8 cellular contexts compared by ENCODE assay signal in genomic region chr11:33016654-33017053, GRCh38. TPM values are rescaled to one million over a fixed set of nuclear protein-coding genes. Genes with fewer than 3 reads are reported as not detected.
DNase-seq lines count a peak whose midpoint lies in the region; TF ChIP-seq lines count a peak whose summit lies in the region.

No MANE protein-coding gene starts in this region.

- H3K9me3 Mint-ChIP-seq in Calu3 (ENCODE audit: low read depth, unreplicated experiment) = no peaks in the 10 kb centered on the region

- no peak for TF ChIP-seq CTCF in Calu3 (IDR thresholded peaks at IDR 0.05; ENCODE audit: unreplicated experiment)
- TF ChIP-seq CTCF in RWPE1 (conservative IDR thresholded peaks at IDR 0.05; ENCODE audit: low read depth) = no peak
- TF ChIP-seq CTCF in esophagus squamous epithelium (IDR thresholded peaks at IDR 0.05) = no peak

- H3K4me1 Mint-ChIP-seq in Calu3 (ENCODE audit: low read depth, unreplicated experiment) = no peaks in the 10 kb centered on the region

- H3K36me3 ChIP-seq in esophagus squamous epithelium = no peaks in the 10 kb centered on the region

- no peak for DNase-seq in Calu3
- no peak for DNase-seq in RWPE1 (ENCODE audit: low spot score)
- DNase-seq in esophagus squamous epithelium (lab: John Stamatoyannopoulos, UW) = no peak
- peak; percentile 34 for DNase-seq in pons (ENCODE audit: low spot score)
- no peak for DNase-seq in COR-L47 (lab: John Stamatoyannopoulos, UW)
- DNase-seq in middle frontal gyrus (ENCODE audit: extremely low spot score, low spot score) = no peak
- DNase-seq in NCI-H1417 (lab: John Stamatoyannopoulos, UW) = no peak
- DNase-seq in GDM1 (lab: John Stamatoyannopoulos, UW) = no peak

- POLR2A ChIA-PET in RWPE1 (lab: Yijun Ruan, JAX; ENCODE audit: low non-redundant PET) = no interaction called here

- peak overlapping the region; percentile 63 to 89 (median 71) for H3K4me3 ChIP-seq in esophagus squamous epithelium

- H3K27me3 Mint-ChIP-seq in Calu3 (ENCODE audit: unreplicated experiment) = no peaks in the 10 kb centered on the region

- BruUV-seq in Calu3 (replicated peaks; lab: Mats Ljungman, UMichigan) = no TSS peak

- peak overlapping the region; percentile 26 for H3K27ac Mint-ChIP-seq in Calu3 (ENCODE audit: unreplicated experiment)

- H3K4me1 ChIP-seq in esophagus squamous epithelium = peaks cover 0 to 40% (median 4%) of the 10 kb centered on the region in 3 donors

- TF ChIP-seq POLR2A in esophagus squamous epithelium (IDR thresholded peaks at IDR 0.05) = no peak

- WGBS in esophagus squamous epithelium, 2 donors = 22 to 36% methylated on average over 4 of the region's 4 CpGs

- intact Hi-C loops in Calu3 (cut with micrococcal nuclease; ENCODE audit: unreplicated experiment) = no loop called here
- intact Hi-C loops in esophagus squamous epithelium (cut with DNase I) = no loop called here

- peaks cover 12% of the 10 kb centered on the region for H3K36me3 Mint-ChIP-seq in Calu3 (ENCODE audit: insufficient read depth, unreplicated experiment)

- H3K27ac ChIP-seq in RWPE1 (peak overlapping the region; percentile 94), esophagus squamous epithelium (peak overlapping the region in 3 of 4 donors; percentile 76 to 85 (median 79))

- no peaks in the 10 kb centered on the region for H3K9me3 ChIP-seq in esophagus squamous epithelium

- CTCF ChIA-PET in Calu3 (lab: Charles Lee) = interaction anchor here (1.3 kb wide), 1 partner anchor 49 kb away, joined by 5 read pairs; no protein-coding TSS in a partner anchor
- CTCF ChIA-PET in RWPE1 (lab: Yijun Ruan, JAX) = interaction anchor here (1.0 kb wide), 1 partner anchor 25 kb away, joined by 3 read pairs; no protein-coding TSS in a partner anchor

- H3K27me3 ChIP-seq in esophagus squamous epithelium = peaks cover 0 to 11% (median 0%) of the 10 kb centered on the region in 4 donors

- peak overlapping the region; percentile 87 for H3K4me3 Mint-ChIP-seq in Calu3 (ENCODE audit: low read depth, unreplicated experiment)

RNA-seq across cellular contexts. Expression of gene DEPDC7, which starts 1.0 kb away (rescaled TPM):
- total RNA-seq in Calu3 (2022) (1.2 and 1.6 TPM in 2 replicates), esophagus squamous epithelium (1 to 10 TPM; 2.3 to 9.7 (median 6.8) TPM)

RNA-seq across cellular contexts. Expression of gene TCP11L1, which starts 22.7 kb away (rescaled TPM):
- total RNA-seq in Calu3 (2022) (8.6 and 9.6 TPM in 2 replicates), esophagus squamous epithelium (10 to 100 TPM; 15.0 to 31.8 (median 17.7) TPM)
